Comparison of ENCODE assay signal across 8 cellular contexts in the genomic region with DNA sequence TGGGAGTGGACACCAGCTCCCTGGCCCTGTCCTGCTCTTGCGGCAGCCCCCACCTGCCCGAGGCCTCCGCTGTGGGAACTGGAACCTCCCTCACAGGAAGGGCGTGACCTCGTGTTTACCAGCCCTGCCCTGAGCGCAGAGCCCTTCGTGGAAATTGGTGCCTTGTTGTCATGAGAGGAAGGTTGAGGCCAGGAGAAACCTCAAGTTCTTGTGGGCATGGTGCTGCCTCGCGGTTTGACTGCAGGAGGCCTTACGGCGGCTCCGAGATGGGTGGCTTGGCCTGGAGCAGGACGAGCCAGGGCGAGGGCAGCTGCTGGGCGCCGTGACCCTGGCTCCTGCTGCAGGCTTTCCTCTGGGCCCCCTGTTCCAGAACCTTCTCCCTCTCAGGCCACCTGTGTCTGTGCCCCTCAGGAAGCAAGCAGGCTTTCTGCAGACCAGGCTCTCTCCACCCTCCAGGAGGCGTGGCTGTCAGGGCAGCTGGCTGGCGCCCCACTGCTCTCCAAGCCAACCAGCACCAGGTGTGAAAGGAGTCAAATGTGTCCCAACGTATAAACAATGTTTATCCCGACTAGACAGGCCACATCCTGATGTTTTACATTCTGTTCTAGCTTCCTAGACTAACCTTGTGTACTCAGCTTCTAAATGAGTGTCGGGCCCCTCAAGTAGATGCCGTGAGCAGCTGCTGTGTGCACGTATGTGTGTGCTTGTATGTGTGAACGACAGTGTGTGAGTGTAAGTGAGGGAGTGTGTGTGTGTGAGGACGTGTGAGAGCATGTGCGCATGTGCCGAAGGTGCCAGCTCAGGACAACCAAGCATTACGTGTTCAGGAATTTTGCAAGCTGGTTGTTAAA. TPM values are rescaled to one million over a fixed set of nuclear protein-coding genes. Genes with fewer than 3 reads are reported as not detected.
DNase-seq lines count a peak whose midpoint lies in the region; FAIRE-seq and TF ChIP-seq lines count a peak whose summit lies in the region.

No MANE protein-coding gene starts in this region.

- no peak overlapping the region for H2AFZ ChIP-seq in mesenchymal stem cell (ENCODE audit: low read depth, low read length)
- no peak overlapping the region for H2AFZ ChIP-seq in hepatocyte

- H4K91ac ChIP-seq in mesenchymal stem cell (ENCODE audit: low read length) = peak overlapping the region; percentile 56

- H3K27ac ChIP-seq in mesenchymal stem cell (ENCODE audit: low read length, poor library complexity, severe bottlenecking) = no peak overlapping the region
- no peak overlapping the region for H3K27ac ChIP-seq in hepatocyte

- H3K4me1 ChIP-seq in mesenchymal stem cell (ENCODE audit: control insufficient read depth, insufficient read depth, low read depth, low read length) (peaks cover 24% of the 10 kb centered on the region), hepatocyte (ENCODE audit: insufficient read depth) (no peaks in the 10 kb centered on the region)

- H3K4me3 ChIP-seq in mesenchymal stem cell (ENCODE audit: insufficient read depth in 1 of 2, low read depth in 1 of 2, low read length in 2 of 2) (no peak overlapping the region), hepatocyte (no peak overlapping the region)

- no peak for TF ChIP-seq POLR2A in GM12891 (IDR thresholded peaks at IDR 0.05; ENCODE audit: low read depth, low read length)

- no peak overlapping the region for H3K4me2 ChIP-seq in mesenchymal stem cell (ENCODE audit: low read length, poor library complexity, severe bottlenecking)
- no peak overlapping the region for H3K4me2 ChIP-seq in hepatocyte

- H3K36me3 ChIP-seq in mesenchymal stem cell (ENCODE audit: control insufficient read depth in 1 of 2, insufficient read depth in 2 of 2, low read depth in 1 of 2, low read length in 2 of 2) = no peaks in the 10 kb centered on the region
- H3K36me3 ChIP-seq in hepatocyte (replicated peaks; ENCODE audit: insufficient read depth, low read depth) = no peaks in the 10 kb centered on the region

- no peaks in the 10 kb centered on the region for H3K79me2 ChIP-seq in hepatocyte

- H3K18ac ChIP-seq in mesenchymal stem cell (ENCODE audit: low read depth in 1 of 2, low read length in 2 of 2) = no peak overlapping the region

- H2BK15ac ChIP-seq in mesenchymal stem cell (ENCODE audit: low read depth, poor library complexity, severe bottlenecking) = no peak overlapping the region

- no peak overlapping the region for H2BK12ac ChIP-seq in mesenchymal stem cell (ENCODE audit: low read length in 2 of 2)

- 80% methylated on average over 28 of the region's 28 CpGs for WGBS in mesenchymal stem cell
- WGBS in hepatocyte (ENCODE audit: low lambda C conversion rate, missing lambda C conversion rate) = 77% methylated on average over 28 of the region's 28 CpGs

- H3K14ac ChIP-seq in mesenchymal stem cell (ENCODE audit: low read length in 2 of 2) = peak overlapping the region in 1 of 2 experiments; percentile 5

- H3K27me3 ChIP-seq in mesenchymal stem cell (ENCODE audit: control insufficient read depth in 1 of 2, insufficient read depth in 1 of 2, low read length in 2 of 2) (peaks cover 0 to 46% of the 10 kb centered on the region in 2 experiments), hepatocyte (no peaks in the 10 kb centered on the region)

- H3K9ac ChIP-seq in mesenchymal stem cell (ENCODE audit: low read length) = no peak overlapping the region

- H3K23ac ChIP-seq in mesenchymal stem cell (ENCODE audit: low read length in 2 of 2) = no peak overlapping the region

- H3K9me3 ChIP-seq in mesenchymal stem cell (ENCODE audit: control insufficient read depth, low read length) (no peaks in the 10 kb centered on the region), hepatocyte (ENCODE audit: low read depth) (no peaks in the 10 kb centered on the region)

- FAIRE-seq in GM12891 (lab: Jason Lieb, UNC) = no peak

- H4K8ac ChIP-seq in mesenchymal stem cell (ENCODE audit: low read length) = no peak overlapping the region

- peak; percentile 92 for DNase-seq in DMS79 (lab: John Stamatoyannopoulos, UW)
- DNase-seq in NCI-H2171 (lab: John Stamatoyannopoulos, UW) = peak; percentile 79
- DNase-seq in activated T-cell treated with anti-CD3 and anti-CD28 coated beads, Interleukin-2, amount 50 U/mL, for 1 hour = peak; percentile 80
- DNase-seq in mesenchymal stem cell = peak; percentile 57
- DNase-seq in GM12891 (ENCODE audit: insufficient read length, low spot score) = no peak
- DNase-seq in ureter (ENCODE audit: low spot score) = no peak
- DNase-seq in hepatocyte (ENCODE audit: low spot score) = no peak
- DNase-seq in midbrain (lab: John Stamatoyannopoulos, UW) = no peak

- no peak for TF ChIP-seq CTCF in hepatocyte (IDR thresholded peaks at IDR 0.05; ENCODE audit: poor library complexity)

- H4K20me1 ChIP-seq in hepatocyte (ENCODE audit: insufficient read depth, poor library complexity, severe bottlenecking) = no peaks in the 10 kb centered on the region

- H3K79me1 ChIP-seq in mesenchymal stem cell (replicated peaks; ENCODE audit: low read length, poor library complexity, severe bottlenecking) = no peaks in the 10 kb centered on the region

- no peak overlapping the region for H2AK5ac ChIP-seq in mesenchymal stem cell (ENCODE audit: low read length, severe bottlenecking)

- H3K9me2 ChIP-seq in hepatocyte (replicated peaks; ENCODE audit: insufficient read depth) = no peaks in the 10 kb centered on the region

- H3K4ac ChIP-seq in mesenchymal stem cell (ENCODE audit: low read depth in 1 of 2, low read length in 2 of 2) = no peak overlapping the region

- no peak overlapping the region for H2BK5ac ChIP-seq in mesenchymal stem cell (ENCODE audit: low read depth, low read length, poor library complexity, severe bottlenecking)

- H2BK120ac ChIP-seq in mesenchymal stem cell (ENCODE audit: low read depth, low read length) = no peak overlapping the region

TF ChIP-seq in GM12891, 5 proteins besides CTCF, POLR2A, EP300 and RAD21:
- TF ChIP-seq TAF1 (IDR thresholded peaks at IDR 0.05; ENCODE audit: low read depth, low read length) (no peak), POU2F2 (IDR thresholded peaks at IDR 0.05; ENCODE audit: low read depth, low read length) (no peak), POLR2AphosphoS5 (IDR thresholded peaks at IDR 0.05; ENCODE audit: low read depth, low read length) (no peak), SPI1 (IDR thresholded peaks at IDR 0.05; ENCODE audit: low read depth, low read length) (no peak), PAX5 (IDR thresholded peaks at IDR 0.05; ENCODE audit: insufficient read depth, low read length, severe bottlenecking) (no peak)
TF ChIP-seq in GM12891: peak in this region for 0.

RNA-seq across cellular contexts. Expression of gene RASA3, which starts 10.4 kb away (rescaled TPM):
- 44.2 TPM for polyA plus RNA-seq in mesenchymal stem cell (2013, experiment 1 of 2)
- polyA plus RNA-seq in mesenchymal stem cell (2013, experiment 2 of 2) = 43.9 TPM
- polyA plus RNA-seq in GM12891 (2012; ENCODE audit: low read depth, missing spikeins) = 13.4 TPM
- total RNA-seq in ureter (22.4 TPM), hepatocyte (4.3 and 6.1 TPM in 2 replicates)
- polyA plus RNA-seq in hepatocyte = 5.6 and 5.8 TPM in 2 replicates

RNA-seq across cellular contexts. Expression of gene CFAP97D2, which starts 36.2 kb away (rescaled TPM):
- not detected for polyA plus RNA-seq in mesenchymal stem cell (2013, experiment 1 of 2)
- not detected for polyA plus RNA-seq in mesenchymal stem cell (2013, experiment 2 of 2)
- polyA plus RNA-seq in GM12891 (2012; ENCODE audit: low read depth, missing spikeins) = not detected
- not detected for total RNA-seq in ureter
- not detected in 2 replicates for total RNA-seq in hepatocyte
- polyA plus RNA-seq in hepatocyte = not detected in 2 replicates

Comparison
In these comparisons a context has a peak if more than half of its experiments do, and no peak if none do; other contexts are left out.
1. DNase-seq: peak in DMS79 (single experiment), NCI-H2171 (single experiment), activated T-cell treated with anti-CD3 and anti-CD28 coated beads, Interleukin-2, amount 50 U/mL, for 1 hour (single experiment) and mesenchymal stem cell (single experiment); none in GM12891 (single experiment), ureter (single experiment), hepatocyte (single experiment) and midbrain (single experiment).